ENCODE assay signal across 8 cellular contexts in the genomic region with DNA sequence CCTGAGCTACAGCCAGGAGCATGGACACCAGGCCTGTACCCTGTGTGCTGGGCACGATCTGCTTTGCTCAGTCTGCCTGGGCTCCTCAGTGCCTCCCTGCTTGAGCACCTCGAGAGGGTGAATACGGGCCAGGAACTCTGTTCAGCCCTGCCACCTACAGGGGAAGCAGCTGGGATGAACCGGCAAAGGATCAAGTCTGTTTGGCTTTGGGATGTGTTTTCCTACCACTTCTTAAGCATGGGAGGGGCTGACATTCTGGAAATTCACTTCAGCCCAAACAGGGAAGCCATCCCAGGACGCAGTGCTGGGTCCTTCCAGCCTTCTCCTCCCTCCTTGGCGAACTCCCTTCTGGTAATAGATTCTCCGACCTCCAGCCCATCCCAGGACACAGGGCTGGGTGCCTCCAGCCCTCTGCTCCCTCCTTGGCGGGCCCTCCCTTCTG. TPM values are rescaled to one million over a fixed set of nuclear protein-coding genes. Genes with fewer than 3 reads are reported as not detected.
DNase-seq lines count a peak whose midpoint lies in the region; ATAC-seq, FAIRE-seq and TF ChIP-seq lines count a peak whose summit lies in the region.

No MANE protein-coding gene starts in this region.

- TF ChIP-seq POLR2A in HepG2 (IDR thresholded peaks at IDR 0.05; ENCODE audit: insufficient read depth in 1 of 2, low read depth in 2 of 2, low read length in 2 of 2), result no peak
- TF ChIP-seq POLR2A in transverse colon (IDR thresholded peaks at IDR 0.05), result no peak

- H3K36me3 Mint-ChIP-seq in Calu3 (ENCODE audit: insufficient read depth, unreplicated experiment), result no peaks in the 10 kb centered on the region
- peaks cover 6% of the 10 kb centered on the region for H3K36me3 Mint-ChIP-seq in chondrocyte (ENCODE audit: low read depth)

- intact Hi-C loops in Calu3 (cut with micrococcal nuclease; ENCODE audit: unreplicated experiment) (no loop called here), HepG2 (cut with micrococcal nuclease; ENCODE audit: unreplicated experiment) (no loop called here), transverse colon (cut with DNase I; ENCODE audit: low total_unique reads) (loop anchor here (5.0 kb wide), 1 partner anchor 127 kb away; the partner anchor contains the start of gene MAN1C1)

- no peak overlapping the region for H2AFZ ChIP-seq in HepG2 (ENCODE audit: low read length)

- TF ChIP-seq EP300 in HepG2 (IDR thresholded peaks at IDR 0.05; ENCODE audit: low read depth in 2 of 2, low read length in 2 of 2) (no peak), HepG2 (CRISPR knock-in tag; IDR thresholded peaks at IDR 0.05; ENCODE audit: borderline replicate concordance) (no peak), transverse colon (IDR thresholded peaks at IDR 0.05; ENCODE audit: low read depth) (no peak)

- CTCF ChIA-PET in Calu3 (lab: Charles Lee), result no interaction called here
- CTCF ChIA-PET in HepG2 (lab: Yijun Ruan, JAX; ENCODE audit: low intra/inter-chr PET ratio, low total read pairs), result no interaction called here

- H3K9me3 Mint-ChIP-seq in Calu3 (ENCODE audit: low read depth, unreplicated experiment) (no peaks in the 10 kb centered on the region), chondrocyte (ENCODE audit: low read depth) (no peaks in the 10 kb centered on the region)

- H3K79me2 ChIP-seq in HepG2 (ENCODE audit: insufficient read depth, low read length), result no peaks in the 10 kb centered on the region

- no peak overlapping the region for H3K27ac ChIP-seq in HepG2 (ENCODE audit: extremely low read length, insufficient read depth, low read length)
- H3K27ac ChIP-seq in transverse colon, result peak overlapping the region; percentile 80 to 91 (median 84)

- in situ Hi-C loops in HepG2 (cut with HindIII; ENCODE audit: extremely low pct_ligation_motif_present, low pct_unique_long_range_greater_than_20kb) (no loop called here), transverse colon (cut with MboI; ENCODE audit: low pct_ligation_motif_present in 1 of 4, low pct_unique_long_range_greater_than_20kb in 1 of 4, low sequenced_read_pairs in 3 of 4) (no loop called here)

- 19% methylated on average over 5 of the region's 8 CpGs for WGBS in HepG2 (ENCODE audit: low lambda C conversion rate)
- 31% methylated on average over 8 of the region's 8 CpGs; no CpG with 5 or more reads in 1 of the 2 donors for WGBS in transverse colon (ENCODE audit: low coverage in 1 of 2), 2 donors

- FAIRE-seq in HepG2 (lab: Jason Lieb, UNC), result peak; percentile 23

- H3K9me3 ChIP-seq in HepG2 (ENCODE audit: low read length), result no peaks in the 10 kb centered on the region
- no peaks in the 10 kb centered on the region for H3K9me3 ChIP-seq in transverse colon

- BruUV-seq in Calu3 (replicated peaks; lab: Mats Ljungman, UMichigan), result no TSS peak
- BruUV-seq in HepG2 (replicated peaks; lab: Mats Ljungman, UMichigan), result no TSS peak

- ATAC-seq in HepG2 (peak; percentile 81), HG03095 (IDR thresholded peaks at IDR 0.05; ENCODE audit: unreplicated experiment) (no peak)

- no peaks in the 10 kb centered on the region for H3K4me1 ChIP-seq in HepG2 (ENCODE audit: insufficient read depth, low read length)
- H3K4me1 ChIP-seq in transverse colon, result peaks cover 13 to 28% (median 18%) of the 10 kb centered on the region in 4 donors

- DNase-seq in Calu3 (peak; percentile 22), NCI-H2196 (lab: John Stamatoyannopoulos, UW; ENCODE audit: unreplicated experiment) (peak; percentile 74), chondrocyte (ENCODE audit: low spot score) (no peak), HepG2 (ENCODE audit: low spot score) (no peak), transverse colon (peak; percentile 61), RKO (ENCODE audit: low spot score) (no peak)
- DNase-seq in activated T-cell treated with anti-CD3 and anti-CD28 coated beads, Interleukin-2, amount 50 U/mL, for 48 hours, result no peak

- H3K27ac Mint-ChIP-seq in Calu3 (ENCODE audit: unreplicated experiment) (no peak overlapping the region), chondrocyte (ENCODE audit: unreplicated experiment) (peak overlapping the region; percentile 87)

- H3K9ac ChIP-seq in HepG2 (ENCODE audit: insufficient read depth, low read depth, low read length), result no peak overlapping the region

- POLR2A ChIA-PET in HepG2 (lab: Yijun Ruan, JAX), result no interaction called here

- no peaks in the 10 kb centered on the region for H4K20me1 ChIP-seq in HepG2 (ENCODE audit: insufficient read depth, low read length)

- H3K36me3 ChIP-seq in HepG2 (replicated peaks in 1 of 2; ENCODE audit: control insufficient read depth in 1 of 2, insufficient read depth in 2 of 2, low read length in 2 of 2) (no peaks in the 10 kb centered on the region), transverse colon (no peaks in the 10 kb centered on the region)

- TF ChIP-seq CTCF in Calu3 (IDR thresholded peaks at IDR 0.05; ENCODE audit: unreplicated experiment) (no peak), chondrocyte (IDR thresholded peaks at IDR 0.05) (peak; percentile 80), HepG2 (CRISPR knock-in tag; IDR thresholded peaks at IDR 0.05) (peak; percentile 60), transverse colon (IDR thresholded peaks at IDR 0.05) (peak; percentile 37 to 55 (median 43))

- H3K27me3 ChIP-seq in HepG2 (ENCODE audit: control insufficient read depth in 1 of 2, insufficient read depth in 2 of 2, low read length in 2 of 2) (peaks cover 11 to 54% of the 10 kb centered on the region in 2 experiments), transverse colon (no peaks in the 10 kb centered on the region)

- H3K4me3 ChIP-seq in HepG2 (replicated peaks in 1 of 3; ENCODE audit: insufficient read depth in 1 of 3, low read depth in 2 of 3, low read length in 3 of 3) (no peak overlapping the region), transverse colon (no peak overlapping the region)

- H3K27me3 Mint-ChIP-seq in Calu3 (ENCODE audit: unreplicated experiment) (peaks cover 76% of the 10 kb centered on the region), chondrocyte (ENCODE audit: low read depth) (peaks cover 8% of the 10 kb centered on the region)

- no peak overlapping the region for H3K4me3 Mint-ChIP-seq in Calu3 (ENCODE audit: low read depth, unreplicated experiment)
- H3K4me3 Mint-ChIP-seq in chondrocyte (ENCODE audit: unreplicated experiment), result no peak overlapping the region

- H3K4me1 Mint-ChIP-seq in Calu3 (ENCODE audit: low read depth, unreplicated experiment) (no peaks in the 10 kb centered on the region), chondrocyte (ENCODE audit: low read depth) (peaks cover 19% of the 10 kb centered on the region)

- TF ChIP-seq RAD21 in HepG2 (CRISPR knock-in tag; IDR thresholded peaks at IDR 0.05), result no peak

- no peak overlapping the region for H3K4me2 ChIP-seq in HepG2 (ENCODE audit: low read depth, low read length)

TF ChIP-seq in HepG2, 621 proteins besides CTCF, POLR2A, EP300 and RAD21:
- TF ChIP-seq STAG1 (CRISPR knock-in tag; IDR thresholded peaks at IDR 0.05) (peak; percentile 61), RFX3 (CRISPR knock-in tag; IDR thresholded peaks at IDR 0.05) (no peak), AKAP8 (CRISPR knock-in tag; IDR thresholded peaks at IDR 0.05) (no peak)

RNA-seq across cellular contexts. Expression of gene SELENON, which starts 55.8 kb away (rescaled TPM):
- total RNA-seq in Calu3 (2022) (39.6 and 40.6 TPM in 2 replicates), chondrocyte (77.0 to 99.5 TPM (median 95.7 TPM) in 3 replicates), HepG2 (2016; rRNA removed; fragmentation: Illumina TruSeq; extraction: Trizol) (3.4 and 3.8 TPM in 2 replicates), transverse colon (10 to 100 TPM; 17.1 to 68.1 (median 24.4) TPM)
- total RNA-seq in HepG2 (2016; cell fraction: cytosol; rRNA removed; fragmentation: Illumina TruSeq; extraction: Trizol; ENCODE audit: low read depth), result 1.4 and 1.6 TPM in 2 replicates
- 2.6 and 3.9 TPM in 2 replicates for total RNA-seq in HepG2 (2016; cell fraction: insoluble cytoplasmic fraction; rRNA removed; fragmentation: Illumina TruSeq; extraction: Trizol)
- total RNA-seq in HepG2 (2016; cell fraction: membrane; rRNA removed; fragmentation: Illumina TruSeq; extraction: Trizol), result 5.9 and 6.0 TPM in 2 replicates
- total RNA-seq in HepG2 (2016; cell fraction: nucleus; rRNA removed; fragmentation: Illumina TruSeq; extraction: Trizol), result 6.6 and 8.7 TPM in 2 replicates
- 8.0 and 8.9 TPM in 2 replicates for polyA plus RNA-seq in HepG2 (2011; rRNA removed)
- polyA plus RNA-seq in HepG2 (2011; cell fraction: cytosol; rRNA removed), result 9.0 and 9.2 TPM in 2 replicates
- 13.1 and 15.6 TPM in 2 replicates for polyA plus RNA-seq in HepG2 (2011; cell fraction: nucleus; rRNA removed)
- polyA plus RNA-seq in HepG2 (2012), result 10.5 and 11.5 TPM in 2 replicates
- 3.5 and 4.0 TPM in 2 replicates for polyA plus RNA-seq in HepG2 (2016; cell fraction: cytosol; fragmentation: Illumina TruSeq; extraction: Trizol; ENCODE audit: low read depth)
- 8.8 and 12.5 TPM in 2 replicates for polyA plus RNA-seq in HepG2 (2016; cell fraction: insoluble cytoplasmic fraction; fragmentation: Illumina TruSeq; extraction: Trizol; ENCODE audit: low read depth)
- 12.1 and 12.7 TPM in 2 replicates for polyA plus RNA-seq in HepG2 (2016; cell fraction: membrane; fragmentation: Illumina TruSeq; extraction: Trizol; ENCODE audit: low read depth)
- polyA plus RNA-seq in HepG2 (2016; cell fraction: nucleus; fragmentation: Illumina TruSeq; extraction: Trizol; ENCODE audit: insufficient read depth, low read depth), result 27.6 and 29.1 TPM in 2 replicates
- 10.4 TPM in 2 replicates for polyA minus RNA-seq in HepG2 (2011; rRNA and poly(A)+ RNA removed; ENCODE audit: low replicate concordance)
- 8.1 and 8.3 TPM in 2 replicates for polyA minus RNA-seq in HepG2 (2011; cell fraction: cytosol; rRNA and poly(A)+ RNA removed)
- 3.1 and 5.0 TPM in 2 replicates for polyA minus RNA-seq in HepG2 (2011; cell fraction: nucleus; rRNA and poly(A)+ RNA removed)

Comparison
In these comparisons a context has a peak if more than half of its experiments do, and no peak if none do; other contexts are left out.
1. DNase-seq: peak in Calu3 (single experiment), NCI-H2196 (single experiment) and transverse colon (single experiment); none in chondrocyte (single experiment), HepG2 (single experiment), RKO (single experiment) and activated T-cell treated with anti-CD3 and anti-CD28 coated beads, Interleukin-2, amount 50 U/mL, for 48 hours (0 of 2).